Comparison of ENCODE assay signal across 8 cellular contexts in the genomic region with DNA sequence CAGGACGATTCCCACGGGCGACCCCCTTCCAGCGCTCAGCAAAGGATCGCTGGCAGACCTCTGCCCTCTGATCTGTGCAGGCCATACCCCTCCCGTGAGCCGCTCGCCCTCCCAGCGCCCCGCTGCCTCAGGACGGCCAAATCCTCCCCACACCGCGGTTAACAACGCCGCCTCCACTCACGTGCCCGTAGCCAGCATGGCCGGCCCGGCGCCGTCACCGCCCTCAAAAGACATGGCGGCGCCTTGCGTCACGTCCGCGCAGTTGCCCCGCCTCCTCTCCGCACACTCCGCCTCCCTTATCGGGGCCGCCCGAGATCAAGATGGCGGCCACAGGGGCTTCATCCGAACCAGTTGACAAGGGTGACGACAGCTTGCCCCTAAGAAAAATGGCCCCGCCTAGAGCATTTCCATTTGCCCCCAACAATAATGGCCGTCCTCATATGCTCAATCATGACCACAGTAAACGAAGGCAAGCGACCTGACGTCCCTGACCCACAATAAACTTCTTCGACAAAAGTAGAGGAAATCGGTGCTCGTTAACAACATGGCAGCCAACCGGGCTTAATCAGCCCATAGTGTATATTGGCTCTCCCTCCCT.
DNase-seq lines count a peak whose midpoint lies in the region; ATAC-seq and TF ChIP-seq lines count a peak whose summit lies in the region.

No MANE protein-coding gene starts in this region.

- POLR2A ChIA-PET in AG04449 (lab: Yijun Ruan, JAX), result interaction anchor here (0.6 to 2.0 kb wide), 11 partner anchors 7 to 64 kb away, joined by 3 to 7 read pairs (median 3); partner anchors contain the start of genes ATF5, NUP62 and PTOV1

- ATAC-seq in GM18907 (IDR thresholded peaks at IDR 0.05; ENCODE audit: unreplicated experiment), result peak; percentile 52
- ATAC-seq in HG03135 (IDR thresholded peaks at IDR 0.05; ENCODE audit: unreplicated experiment), result peak; percentile 41

- DNase-seq in AG04449 (ENCODE audit: low read depth, low spot score) (peak; percentile 95), NCI-H2227 (lab: John Stamatoyannopoulos, UW; ENCODE audit: unreplicated experiment) (peak; percentile 96), islet precursor cell (peak; percentile 99)
- DNase-seq in central memory CD4-positive, alpha-beta T cell, result peak; percentile 99
- peak; percentile 95 to 97 (median 97) for DNase-seq in stimulated activated CD4-positive, alpha-beta T cell treated with anti-CD3 and anti-CD28 coated beads, Interleukin-12 subunit alpha, Interleukin-12 subunit beta, amount 100 ng/mL, for 48 hours (ENCODE audit: low read depth in 2 of 3, low spot score in 1 of 3)

- CTCF ChIA-PET in AG04449 (lab: Yijun Ruan, JAX), result interaction anchor here (0.7 kb wide), 1 partner anchor 308 kb away, joined by 3 read pairs; no protein-coding TSS in a partner anchor

- no peak for TF ChIP-seq CTCF in AG04449 (IDR thresholded peaks at IDR 0.05; ENCODE audit: insufficient read depth, low read length, missing control alignments)
- TF ChIP-seq CTCF in WI38 (IDR thresholded peaks at IDR 0.05; ENCODE audit: low read depth, low read length), result no peak

- peak overlapping the region; percentile 100 for H3K4me3 ChIP-seq in AG04449 (ENCODE audit: low read depth, low read length)
- H3K4me3 ChIP-seq in WI38 (ENCODE audit: low read depth, low read length), result peak overlapping the region; percentile 89

Comparison
In these comparisons a context has a peak if more than half of its experiments do, and no peak if none do; other contexts are left out.
1. Peak in every context shown above with its lines: DNase-seq, ATAC-seq and H3K4me3 ChIP-seq.